ENCODE assay signal across 16 cellular contexts in the genomic region with DNA sequence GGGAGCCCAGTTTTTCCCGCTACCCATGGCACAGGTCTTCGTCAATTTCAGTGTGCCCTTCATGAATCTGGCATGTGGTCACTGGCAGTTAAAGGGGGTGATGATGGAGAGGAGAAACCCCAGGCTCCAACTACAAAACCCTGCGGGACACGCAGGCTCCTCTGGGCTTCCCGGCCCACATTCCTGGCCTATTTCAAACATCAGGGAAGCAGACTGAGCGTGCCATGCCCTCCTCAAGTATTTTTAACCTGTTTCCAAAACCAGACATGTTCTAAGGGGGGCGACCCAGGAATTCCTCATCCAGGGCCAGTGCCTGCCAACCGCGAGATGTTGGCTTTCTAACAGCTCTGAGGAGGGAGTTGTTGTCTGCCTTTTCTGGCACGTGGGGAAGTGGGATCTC.
A peak's percentile ranks its signal among the peaks of the same experiment; 100 is the strongest.
DNase-seq lines count a peak whose midpoint lies in the region; ATAC-seq, FAIRE-seq and TF ChIP-seq lines count a peak whose summit lies in the region.
"Had no signal": no experiment of that assay in that cellular context is flagged by ENCODE, and none has a peak within 500 bp of the region (broad histone marks: within the 10 kb centered on the region; RNA-seq: fewer than 3 reads in every experiment).

No MANE protein-coding gene starts in this region.

- no peak for TF ChIP-seq CTCF in CD4-positive, alpha-beta T cell (IDR thresholded peaks at IDR 0.05)
- no peak for TF ChIP-seq CTCF in cardiac muscle cell (IDR thresholded peaks at IDR 0.05; ENCODE audit: low read depth, low read length)

- H3K4me3 ChIP-seq in cardiac muscle cell (no peak overlapping the region), rectal smooth muscle tissue (ENCODE audit: low read length) (no peak overlapping the region)

- ATAC-seq in CD4-positive, alpha-beta T cell (ENCODE audit: poor library complexity), result no peak
- no peak for ATAC-seq in T-cell (replicated peaks in 1 of 4)
- no peak for ATAC-seq in HG03457 (IDR thresholded peaks at IDR 0.05; ENCODE audit: unreplicated experiment)

- no peak overlapping the region for H3K4me3 Mint-ChIP-seq in CD4-positive, alpha-beta T cell
- no peak overlapping the region for H3K4me3 Mint-ChIP-seq in T-cell
- H3K4me3 Mint-ChIP-seq: CD14-positive monocyte had no signal

- H3K36me3 ChIP-seq in cardiac muscle cell (no peaks in the 10 kb centered on the region), rectal smooth muscle tissue (ENCODE audit: control insufficient read depth, insufficient read depth, low read length) (peaks cover 6% of the 10 kb centered on the region)
- H3K36me3 ChIP-seq: WERI-Rb-1 had no signal

- H3K4me1 ChIP-seq in cardiac muscle cell (ENCODE audit: low read depth) (peaks cover 21% of the 10 kb centered on the region), rectal smooth muscle tissue (ENCODE audit: control insufficient read depth, insufficient read depth, low read length) (peaks cover 48% of the 10 kb centered on the region)

- no peak overlapping the region for H3K9ac ChIP-seq in rectal smooth muscle tissue (ENCODE audit: low read length)

- H3K4me1 Mint-ChIP-seq in CD4-positive, alpha-beta T cell (ENCODE audit: low read depth), result peaks cover 82% of the 10 kb centered on the region
- H3K4me1 Mint-ChIP-seq in T-cell, result peaks cover 55 to 92% (median 87%) of the 10 kb centered on the region in 3 donors
- H3K4me1 Mint-ChIP-seq: CD14-positive monocyte had no signal

- H3K36me3 Mint-ChIP-seq in CD4-positive, alpha-beta T cell (ENCODE audit: low read depth), result peaks cover 74% of the 10 kb centered on the region
- H3K36me3 Mint-ChIP-seq in T-cell, result peaks cover 32% of the 10 kb centered on the region

- H3K9me3 ChIP-seq in CD4-positive, alpha-beta T cell (ENCODE audit: control insufficient read depth, low read length), result no peaks in the 10 kb centered on the region
- H3K9me3 ChIP-seq in cardiac muscle cell (ENCODE audit: low read depth), result no peaks in the 10 kb centered on the region
- H3K9me3 ChIP-seq: neutrophil had no signal

- CTCF ChIA-PET in CD4-positive, alpha-beta T cell (lab: Charles Lee), result interaction anchor here (1.6 kb wide), 1 partner anchor 9 kb away, joined by 7 read pairs; no protein-coding TSS in a partner anchor
- CTCF ChIA-PET in T-cell (lab: Charles Lee), result no interaction called here

- DNase-seq in CD4-positive, alpha-beta T cell, result no peak
- DNase-seq in T-cell (no peak), cardiac muscle cell (ENCODE audit: low read depth in 1 of 2, low spot score in 1 of 2) (peak in 1 of 2 donors; percentile 63), A172 (ENCODE audit: low spot score) (no peak), frontal cortex (ENCODE audit: low spot score in 2 of 2) (no peak), iPS-NIHi7 (ENCODE audit: extremely low spot score) (no peak)
- DNase-seq: Karpas-422, NCI-H187 treated with DMSO at 0.1 percent for 48 hours, WERI-Rb-1 had no signal

- H3K27ac Mint-ChIP-seq in CD4-positive, alpha-beta T cell, result peak overlapping the region; percentile 78
- peak overlapping the region; percentile 50 to 83 for H3K27ac Mint-ChIP-seq in T-cell

- no peak for FAIRE-seq in frontal cortex (lab: Jason Lieb, UNC)
- FAIRE-seq: colon, keratinocyte had no signal

- no peaks in the 10 kb centered on the region for H3K9me3 Mint-ChIP-seq in CD4-positive, alpha-beta T cell
- H3K9me3 Mint-ChIP-seq in T-cell, result no peaks in the 10 kb centered on the region
- H3K9me3 Mint-ChIP-seq: activated T-helper 2 cell treated with anti-CD3 and anti-CD28 coated beads, Interferon-gamma antibody, Interleukin-2, Interleukin-4, amounts not matched to agents 10 μg/mL and 5 μg/mL and 100 μg/mL, durations not matched to agents 14 hours and 24 hours and 36 hours; CD14-positive monocyte had no signal

- no peaks in the 10 kb centered on the region for H3K27me3 Mint-ChIP-seq in CD4-positive, alpha-beta T cell
- no peaks in the 10 kb centered on the region for H3K27me3 Mint-ChIP-seq in T-cell

- H3K27ac ChIP-seq in CD4-positive, alpha-beta T cell (ENCODE audit: low read depth, low read length), result no peak overlapping the region
- peak overlapping the region; percentile 89 for H3K27ac ChIP-seq in cardiac muscle cell
- H3K27ac ChIP-seq in rectal smooth muscle tissue (ENCODE audit: low read depth, low read length), result peak overlapping the region; percentile 74
- H3K27ac ChIP-seq: neutrophil, WERI-Rb-1 had no signal

- POLR2A ChIA-PET in CD4-positive, alpha-beta T cell (lab: Charles Lee), result no interaction called here
- POLR2A ChIA-PET in T-cell (lab: Charles Lee), result interaction anchor here in 1 of 2 donors (0.7 kb wide), 1 partner anchor 38 kb away, joined by 9 read pairs; no protein-coding TSS in a partner anchor

- H3K27me3 ChIP-seq in CD4-positive, alpha-beta T cell (ENCODE audit: control insufficient read depth, insufficient read depth, low read length), result no peaks in the 10 kb centered on the region
- no peaks in the 10 kb centered on the region for H3K27me3 ChIP-seq in cardiac muscle cell
- H3K27me3 ChIP-seq in rectal smooth muscle tissue (ENCODE audit: control insufficient read depth, insufficient read depth, low read length), result no peaks in the 10 kb centered on the region
- H3K27me3 ChIP-seq: neutrophil had no signal

- intact Hi-C loops in CD4-positive, alpha-beta T cell (cut with DNase I, micrococcal nuclease), result no loop called here
